23 cellular contexts compared by ENCODE assay signal in the genomic region with DNA sequence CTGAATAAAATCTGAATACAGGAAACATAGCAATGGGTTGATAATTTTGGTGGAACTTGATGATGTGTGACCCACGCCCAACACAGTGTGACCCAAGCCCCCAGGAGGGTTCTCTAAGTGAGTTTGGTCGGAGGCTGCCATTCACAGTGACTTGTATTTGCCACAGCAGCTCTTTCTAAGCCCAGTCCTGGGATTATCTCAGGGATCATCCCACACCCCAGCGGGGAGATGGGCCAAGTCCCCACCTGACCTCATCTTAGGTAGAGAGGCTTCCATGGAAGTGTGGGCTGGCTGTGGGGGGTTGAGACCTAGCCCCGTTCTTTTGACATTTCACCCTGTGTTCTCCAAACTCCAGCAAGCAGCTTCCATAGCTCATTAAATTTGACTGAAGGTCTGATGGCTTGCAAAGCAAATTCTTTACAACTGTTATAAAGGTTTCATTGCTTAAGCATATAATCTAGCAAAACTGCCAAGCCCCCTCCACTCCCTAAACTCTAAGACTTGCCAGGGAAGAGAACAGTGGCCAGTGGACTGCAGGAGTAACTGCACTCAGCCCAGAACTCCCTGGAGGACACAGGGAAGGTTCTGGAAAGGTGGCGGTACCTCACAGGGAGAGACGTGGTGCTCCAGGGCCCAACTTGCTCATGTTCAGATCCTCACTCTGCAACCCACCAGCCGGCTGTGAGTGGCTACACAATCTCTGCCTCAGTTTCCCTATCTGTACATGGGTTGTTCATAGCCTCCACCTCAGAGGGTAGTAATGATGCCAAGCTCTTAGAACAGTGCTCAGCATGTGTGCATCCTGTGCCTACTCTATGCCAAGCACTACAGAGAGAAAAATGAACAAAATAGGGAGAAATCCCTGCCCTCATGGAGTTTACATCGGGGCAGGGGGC. TPM values are rescaled to one million over a fixed set of nuclear protein-coding genes. Genes with fewer than 3 reads are reported as not detected.
A peak's percentile ranks its signal among the peaks of the same experiment; 100 is the strongest.
DNase-seq lines count a peak whose midpoint lies in the region; ATAC-seq and TF ChIP-seq lines count a peak whose summit lies in the region.
"Had no signal": no experiment of that assay in that cellular context is flagged by ENCODE, and none has a peak within 500 bp of the region (broad histone marks: within the 10 kb centered on the region; RNA-seq: fewer than 3 reads in every experiment).

No MANE protein-coding gene starts in this region.

- peak; percentile 86 for DNase-seq in WERI-Rb-1
- DNase-seq in left kidney (ENCODE audit: low read depth, low spot score): peak; percentile 71
- DNase-seq in sciatic nerve (ENCODE audit: low spot score): no peak
- DNase-seq in tibial nerve (ENCODE audit: low spot score in 2 of 2): no peak
- no peak for DNase-seq in activated CD8-positive, alpha-beta memory T cell treated with anti-CD3 and anti-CD28 coated beads, Interleukin-2, amount 50 U/mL, for 4 hours
- DNase-seq: CD8-positive, alpha-beta T cell; DMS79; HFFc6; Karpas-422; NCI-H1417 treated with DMSO at 0.1 percent for 48 hours; NCI-H187 treated with DMSO at 0.1 percent for 48 hours; NCI-H226; NCI-H524; PC-9 had no signal

- no peak overlapping the region for H3K27ac ChIP-seq in BLaER1 treated with 17β-estradiol and CSF1 and Interleukin-3, amounts not matched to agents 10 nM and 100 nM
- H3K27ac ChIP-seq in WERI-Rb-1 (no peak overlapping the region; the same call in 1 of the 2 replicates), tibial nerve (no peak overlapping the region)
- H3K27ac ChIP-seq: PC-9, SJSA1 had no signal

- peak overlapping the region in 8 of 11 experiments; percentile 36 to 80 (median 58); a peak in 16 of 22 replicates for H3K4me2 ChIP-seq in BLaER1 treated with 17β-estradiol and CSF1 and Interleukin-3, amounts not matched to agents 10 nM and 100 nM
- H3K4me2 ChIP-seq: PC-9 had no signal

- no peak overlapping the region for H3K9ac ChIP-seq in BLaER1 treated with 17β-estradiol and CSF1 and Interleukin-3, amounts not matched to agents 10 nM and 100 nM

- TF ChIP-seq POLR2A in tibial nerve (IDR thresholded peaks at IDR 0.05): no peak

- H3K4me3 ChIP-seq in BLaER1 treated with 17β-estradiol and CSF1 and Interleukin-3, amounts not matched to agents 10 nM and 100 nM: no peak overlapping the region
- peak overlapping the region; percentile 22 for H3K4me3 ChIP-seq in WERI-Rb-1 (ENCODE audit: low read depth, low read length)
- H3K4me3 ChIP-seq in tibial nerve: no peak overlapping the region
- H3K4me3 ChIP-seq: PC-9, SJSA1 had no signal

- intact Hi-C loops in sciatic nerve (cut with DNase I): no loop called here

- ATAC-seq in sciatic nerve (peak; percentile 42), HG02763 (IDR thresholded peaks at IDR 0.05; ENCODE audit: unreplicated experiment) (no peak), HG03460 (IDR thresholded peaks at IDR 0.05; ENCODE audit: unreplicated experiment) (no peak)
- ATAC-seq: CD8-positive, alpha-beta T cell had no signal

- H3K9me3 ChIP-seq in BLaER1 treated with 17β-estradiol and CSF1 and Interleukin-3, amounts not matched to agents 10 nM and 100 nM (replicated peaks in 1 of 11): peaks cover 0 to 9% (median 4%) of the 10 kb centered on the region in 11 experiments; a peak in 2 of 22 replicates
- no peaks in the 10 kb centered on the region for H3K9me3 ChIP-seq in WERI-Rb-1 (ENCODE audit: severe bottlenecking)
- H3K9me3 ChIP-seq in tibial nerve: no peaks in the 10 kb centered on the region
- H3K9me3 ChIP-seq: SJSA1 had no signal

- no peak for TF ChIP-seq CTCF in WERI-Rb-1 (IDR thresholded peaks at IDR 0.05; ENCODE audit: low read depth, low read length)
- TF ChIP-seq CTCF in tibial nerve (IDR thresholded peaks at IDR 0.05): no peak

- no peaks in the 10 kb centered on the region for H3K27me3 ChIP-seq in BLaER1 treated with 17β-estradiol and CSF1 and Interleukin-3, amounts not matched to agents 10 nM and 100 nM
- H3K27me3 ChIP-seq in WERI-Rb-1 (ENCODE audit: insufficient read depth, low read depth, severe bottlenecking) (no peaks in the 10 kb centered on the region), tibial nerve (peaks cover 0 to 45% of the 10 kb centered on the region in 2 donors)

- no peak for TF ChIP-seq EP300 in tibial nerve (IDR thresholded peaks at IDR 0.05)

- no peaks in the 10 kb centered on the region for H4K20me1 ChIP-seq in BLaER1 treated with 17β-estradiol and CSF1 and Interleukin-3, amounts not matched to agents 10 nM and 100 nM

- 81 to 83% methylated on average over 8 of the region's 8 CpGs for WGBS in tibial nerve, 2 donors

- H3K36me3 ChIP-seq in BLaER1 treated with 17β-estradiol and CSF1 and Interleukin-3, amounts not matched to agents 10 nM and 100 nM: no peaks in the 10 kb centered on the region
- no peaks in the 10 kb centered on the region for H3K36me3 ChIP-seq in WERI-Rb-1
- no peaks in the 10 kb centered on the region for H3K36me3 ChIP-seq in tibial nerve
- H3K36me3 ChIP-seq: SJSA1 had no signal

- peaks cover 0 to 33% (median 21%) of the 10 kb centered on the region in 10 experiments; a peak in 13 of 20 replicates for H3K4me1 ChIP-seq in BLaER1 treated with 17β-estradiol and CSF1 and Interleukin-3, amounts not matched to agents 10 nM and 100 nM
- H3K4me1 ChIP-seq in tibial nerve: peaks cover 0 to 8% (median 0%) of the 10 kb centered on the region in 4 donors
- H3K4me1 ChIP-seq: SJSA1 had no signal

RNA-seq across cellular contexts. Expression of a gene that starts 1.0 kb away (rescaled TPM):
- total RNA-seq in sciatic nerve: 5.3 TPM
- total RNA-seq in tibial nerve: 100 to 1,000 TPM in 1 of 4 donors, 10 to 100 TPM in 3; 16.1 to 131 (median 65.2) TPM
- total RNA-seq: A172; CD8-positive, alpha-beta T cell; HFFc6; IMR-90; MCF 10A; PC-9; SJSA1 had no signal

RNA-seq across cellular contexts. Expression of a gene that starts 35.0 kb away (rescaled TPM):
- total RNA-seq in sciatic nerve (0.27 TPM), tibial nerve (not detected)
- total RNA-seq: A172; CD8-positive, alpha-beta T cell; H4; HFFc6; HT-29; IMR-90; MCF 10A; PC-9; SJSA1 had no signal

Comparison
In these comparisons a context has a peak if more than half of its experiments do, and no peak if none do; other contexts are left out.
1. DNase-seq: peak in WERI-Rb-1 (single experiment) and left kidney (single experiment); none in sciatic nerve (single experiment), tibial nerve (0 of 2) and activated CD8-positive, alpha-beta memory T cell treated with anti-CD3 and anti-CD28 coated beads, Interleukin-2, amount 50 U/mL, for 4 hours (single experiment).